ENCODE assay signal across 18 cellular contexts in genomic region chr3:184822654-184823053, GRCh38. TPM values are rescaled to one million over a fixed set of nuclear protein-coding genes. Genes with fewer than 3 reads are reported as not detected.
DNase-seq lines count a peak whose midpoint lies in the region; ATAC-seq, FAIRE-seq and TF ChIP-seq lines count a peak whose summit lies in the region.
"Had no signal": no experiment of that assay in that cellular context is flagged by ENCODE, and none has a peak within 500 bp of the region (broad histone marks: within the 10 kb centered on the region; RNA-seq: fewer than 3 reads in every experiment).

No MANE protein-coding gene starts in this region.

- POLR2A ChIA-PET in GM10248 (lab: Yijun Ruan, JAX), result no interaction called here

- no peak for TF ChIP-seq POLR2A in H54 (IDR thresholded peaks at IDR 0.05; ENCODE audit: low read depth, low read length)

- TF ChIP-seq CTCF in AG10803 (conservative IDR thresholded peaks at IDR 0.05; ENCODE audit: low read length), result no peak
- no peak for TF ChIP-seq CTCF in fibroblast of villous mesenchyme (IDR thresholded peaks at IDR 0.05; ENCODE audit: insufficient read depth, low read depth, low read length)
- TF ChIP-seq CTCF in GM10248 (IDR thresholded peaks at IDR 0.05; ENCODE audit: control extremely low read depth, extremely low read depth, low read depth, missing control alignments), result no peak

- CTCF ChIA-PET in GM10248 (lab: Yijun Ruan, JAX), result interaction anchor here (0.7 to 3.4 kb wide), 9 partner anchors 9 to 350 kb away, joined by 3 to 15 read pairs (median 4); partner anchors contain the start of gene VPS8

- H3K4me3 ChIP-seq in AG10803 (ENCODE audit: low read length), result no peak overlapping the region
- no peak overlapping the region for H3K4me3 ChIP-seq in fibroblast of villous mesenchyme (ENCODE audit: low read depth, low read length)
- H3K4me3 ChIP-seq: SJSA1 had no signal

- peak; percentile 52 for FAIRE-seq in H54 (lab: Jason Lieb, UNC)

- DNase-seq in AG10803 (ENCODE audit: low read depth) (peak; percentile 78), H54 (ENCODE audit: insufficient read length, low spot score) (no peak), fibroblast of villous mesenchyme (ENCODE audit: low read depth) (peak; percentile 39), myocyte (ENCODE audit: low read depth) (peak; percentile 45), D341Med (ENCODE audit: low spot score) (no peak), GM10248 (ENCODE audit: extremely low spot score) (no peak)
- DNase-seq in activated effector memory CD4-positive, alpha-beta T cell treated with Interleukin-2 at 50 U/mL for 16 hours, result no peak
- DNase-seq: Caco-2; CD4-positive, CD25-positive, alpha-beta regulatory T cell; DMS53; KG1; NCI-H1436 treated with DMSO at 0.1 percent for 48 hours; NCI-H2029 treated with DMSO at 0.1 percent for 48 hours; NCI-H510A treated with DMSO at 0.1 percent for 48 hours; NCI-H82; PC-3 had no signal

- no peak for ATAC-seq in HG03196 (IDR thresholded peaks at IDR 0.05; ENCODE audit: unreplicated experiment)
- ATAC-seq: PC-3 had no signal

RNA-seq across cellular contexts. Expression of gene VPS8, which starts 10.7 kb away (rescaled TPM):
- 86.7 and 92.8 TPM in 2 replicates for total RNA-seq in fibroblast of villous mesenchyme
- 42.3 and 57.4 TPM in 2 replicates for total RNA-seq in myocyte
- 15.9 TPM for polyA plus RNA-seq in myocyte (2012)

Comparison
In these comparisons a context has a peak if more than half of its experiments do, and no peak if none do; other contexts are left out.
1. DNase-seq: peak in AG10803 (single experiment), fibroblast of villous mesenchyme (single experiment) and myocyte (single experiment); none in H54 (single experiment), D341Med (single experiment), GM10248 (single experiment) and activated effector memory CD4-positive, alpha-beta T cell treated with Interleukin-2 at 50 U/mL for 16 hours (single experiment).